In genomic region chr2:7083580-7084509, GRCh38 we compare ENCODE assay signal across 1 cellular context.
TF ChIP-seq lines count a peak whose summit lies in the region.

No MANE protein-coding gene starts in this region.

TF ChIP-seq in GM23338, 12 proteins besides CTCF, POLR2A, EP300 and RAD21 (continued from another document):
- no peak for TF ChIP-seq ZNF462 (CRISPR knock-in tag; IDR thresholded peaks at IDR 0.05)
- no peak for TF ChIP-seq ZNF331 (CRISPR knock-in tag; IDR thresholded peaks at IDR 0.05; ENCODE audit: low read depth)
- TF ChIP-seq CREB1 (CRISPR knock-in tag; IDR thresholded peaks at IDR 0.05; ENCODE audit: low read depth), result no peak
- no peak for TF ChIP-seq REST (IDR thresholded peaks at IDR 0.05; ENCODE audit: unreplicated experiment)
